1 cellular context compared by ENCODE assay signal in genomic region chr6:168335341-168335740, GRCh38.
TF ChIP-seq lines count a peak whose summit lies in the region.

No MANE protein-coding gene starts in this region.

TF ChIP-seq in HepG2, 621 proteins besides CTCF, POLR2A, EP300 and RAD21 (continued from another document):
- 0 out of 2 replicates have a peak, but pooled peaks have one; percentile 12 for TF ChIP-seq MNT (IDR thresholded peaks at IDR 0.05)
- no peak for TF ChIP-seq HNRNPK (IDR thresholded peaks at IDR 0.05; ENCODE audit: low read depth, low read length, poor library complexity, severe bottlenecking)
